ENCODE assay signal across 1 cellular context in genomic region chr1:221834698-221835538, GRCh38.
TF ChIP-seq lines count a peak whose summit lies in the region.

No MANE protein-coding gene starts in this region.

TF ChIP-seq in HepG2, 621 proteins besides CTCF, POLR2A, EP300 and RAD21 (continued from another document and continues in another):
- TF ChIP-seq ATF3 (CRISPR knock-in tag; IDR thresholded peaks at IDR 0.05) (no peak), ZNF12 (CRISPR knock-in tag; IDR thresholded peaks at IDR 0.05) (peak; percentile 24; the same call in 1 of the 2 replicates), ISL2 (CRISPR knock-in tag; IDR thresholded peaks at IDR 0.05) (no peak), PPARG (CRISPR knock-in tag; conservative IDR thresholded peaks at IDR 0.05) (no peak), GATAD2A (CRISPR knock-in tag; IDR thresholded peaks at IDR 0.05) (peak; percentile 85), KLF6 (CRISPR knock-in tag; IDR thresholded peaks at IDR 0.05) (0 out of 2 replicates have a peak, but pooled peaks have one; percentile 32), ZBTB4 (CRISPR knock-in tag; IDR thresholded peaks at IDR 0.05; ENCODE audit: borderline replicate concordance) (no peak), RBM22 (optimal IDR thresholded peaks at IDR 0.05; ENCODE audit: low read length) (no peak), ZNF30 (CRISPR knock-in tag; IDR thresholded peaks at IDR 0.05) (no peak), CENPX (CRISPR knock-in tag; IDR thresholded peaks at IDR 0.05) (no peak), SMAD3 (CRISPR knock-in tag; IDR thresholded peaks at IDR 0.05) (0 out of 2 replicates have a peak, but pooled peaks have one; percentile 47), ZNF589 (CRISPR knock-in tag; conservative IDR thresholded peaks at IDR 0.05) (no peak), MIER2 (CRISPR knock-in tag; IDR thresholded peaks at IDR 0.05) (no peak), ZNF766 (CRISPR knock-in tag; IDR thresholded peaks at IDR 0.05; ENCODE audit: borderline replicate concordance) (no peak), ZFP62 (CRISPR knock-in tag; IDR thresholded peaks at IDR 0.05) (no peak), ZNF775 (CRISPR knock-in tag; IDR thresholded peaks at IDR 0.05; ENCODE audit: borderline replicate concordance) (no peak), ZFP90 (CRISPR knock-in tag; IDR thresholded peaks at IDR 0.05; ENCODE audit: borderline replicate concordance) (no peak), SMYD3 (CRISPR knock-in tag; IDR thresholded peaks at IDR 0.05) (no peak), ZNF839 (CRISPR knock-in tag; IDR thresholded peaks at IDR 0.05; ENCODE audit: borderline replicate concordance) (no peak), FOSL2 (CRISPR knock-in tag; IDR thresholded peaks at IDR 0.05) (peak; percentile 33), THAP11 (CRISPR knock-in tag; IDR thresholded peaks at IDR 0.05) (0 out of 2 replicates have a peak, but pooled peaks have one; percentile 20), CEBPG (CRISPR knock-in tag; IDR thresholded peaks at IDR 0.05) (peak; percentile 62), ZBTB1 (CRISPR knock-in tag; IDR thresholded peaks at IDR 0.05; ENCODE audit: borderline replicate concordance) (no peak), KLF13 (CRISPR knock-in tag; IDR thresholded peaks at IDR 0.05) (no peak), ZNF275 (CRISPR knock-in tag; IDR thresholded peaks at IDR 0.05; ENCODE audit: borderline replicate concordance) (no peak), ZNF879 (CRISPR knock-in tag; IDR thresholded peaks at IDR 0.05) (no peak), LBX2 (CRISPR knock-in tag; IDR thresholded peaks at IDR 0.05; ENCODE audit: borderline replicate concordance) (no peak)
- TF ChIP-seq, protein P1, sequence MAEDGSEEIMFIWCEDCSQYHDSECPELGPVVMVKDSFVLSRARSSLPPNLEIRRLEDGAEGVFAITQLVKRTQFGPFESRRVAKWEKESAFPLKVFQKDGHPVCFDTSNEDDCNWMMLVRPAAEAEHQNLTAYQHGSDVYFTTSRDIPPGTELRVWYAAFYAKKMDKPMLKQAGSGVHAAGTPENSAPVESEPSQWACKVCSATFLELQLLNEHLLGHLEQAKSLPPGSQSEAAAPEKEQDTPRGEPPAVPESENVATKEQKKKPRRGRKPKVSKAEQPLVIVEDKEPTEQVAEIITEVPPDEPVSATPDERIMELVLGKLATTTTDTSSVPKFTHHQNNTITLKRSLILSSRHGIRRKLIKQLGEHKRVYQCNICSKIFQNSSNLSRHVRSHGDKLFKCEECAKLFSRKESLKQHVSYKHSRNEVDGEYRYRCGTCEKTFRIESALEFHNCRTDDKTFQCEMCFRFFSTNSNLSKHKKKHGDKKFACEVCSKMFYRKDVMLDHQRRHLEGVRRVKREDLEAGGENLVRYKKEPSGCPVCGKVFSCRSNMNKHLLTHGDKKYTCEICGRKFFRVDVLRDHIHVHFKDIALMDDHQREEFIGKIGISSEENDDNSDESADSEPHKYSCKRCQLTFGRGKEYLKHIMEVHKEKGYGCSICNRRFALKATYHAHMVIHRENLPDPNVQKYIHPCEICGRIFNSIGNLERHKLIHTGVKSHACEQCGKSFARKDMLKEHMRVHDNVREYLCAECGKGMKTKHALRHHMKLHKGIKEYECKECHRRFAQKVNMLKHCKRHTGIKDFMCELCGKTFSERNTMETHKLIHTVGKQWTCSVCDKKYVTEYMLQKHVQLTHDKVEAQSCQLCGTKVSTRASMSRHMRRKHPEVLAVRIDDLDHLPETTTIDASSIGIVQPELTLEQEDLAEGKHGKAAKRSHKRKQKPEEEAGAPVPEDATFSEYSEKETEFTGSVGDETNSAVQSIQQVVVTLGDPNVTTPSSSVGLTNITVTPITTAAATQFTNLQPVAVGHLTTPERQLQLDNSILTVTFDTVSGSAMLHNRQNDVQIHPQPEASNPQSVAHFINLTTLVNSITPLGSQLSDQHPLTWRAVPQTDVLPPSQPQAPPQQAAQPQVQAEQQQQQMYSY (CRISPR knock-in tag; IDR thresholded peaks at IDR 0.05), result 0 out of 2 replicates have a peak, but pooled peaks have one; percentile 32
- TF ChIP-seq, protein P2, sequence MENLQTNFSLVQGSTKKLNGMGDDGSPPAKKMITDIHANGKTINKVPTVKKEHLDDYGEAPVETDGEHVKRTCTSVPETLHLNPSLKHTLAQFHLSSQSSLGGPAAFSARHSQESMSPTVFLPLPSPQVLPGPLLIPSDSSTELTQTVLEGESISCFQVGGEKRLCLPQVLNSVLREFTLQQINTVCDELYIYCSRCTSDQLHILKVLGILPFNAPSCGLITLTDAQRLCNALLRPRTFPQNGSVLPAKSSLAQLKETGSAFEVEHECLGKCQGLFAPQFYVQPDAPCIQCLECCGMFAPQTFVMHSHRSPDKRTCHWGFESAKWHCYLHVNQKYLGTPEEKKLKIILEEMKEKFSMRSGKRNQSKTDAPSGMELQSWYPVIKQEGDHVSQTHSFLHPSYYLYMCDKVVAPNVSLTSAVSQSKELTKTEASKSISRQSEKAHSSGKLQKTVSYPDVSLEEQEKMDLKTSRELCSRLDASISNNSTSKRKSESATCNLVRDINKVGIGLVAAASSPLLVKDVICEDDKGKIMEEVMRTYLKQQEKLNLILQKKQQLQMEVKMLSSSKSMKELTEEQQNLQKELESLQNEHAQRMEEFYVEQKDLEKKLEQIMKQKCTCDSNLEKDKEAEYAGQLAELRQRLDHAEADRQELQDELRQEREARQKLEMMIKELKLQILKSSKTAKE (CRISPR knock-in tag; IDR thresholded peaks at IDR 0.05; ENCODE audit: borderline replicate concordance), result no peak
- TF ChIP-seq, protein P3, sequence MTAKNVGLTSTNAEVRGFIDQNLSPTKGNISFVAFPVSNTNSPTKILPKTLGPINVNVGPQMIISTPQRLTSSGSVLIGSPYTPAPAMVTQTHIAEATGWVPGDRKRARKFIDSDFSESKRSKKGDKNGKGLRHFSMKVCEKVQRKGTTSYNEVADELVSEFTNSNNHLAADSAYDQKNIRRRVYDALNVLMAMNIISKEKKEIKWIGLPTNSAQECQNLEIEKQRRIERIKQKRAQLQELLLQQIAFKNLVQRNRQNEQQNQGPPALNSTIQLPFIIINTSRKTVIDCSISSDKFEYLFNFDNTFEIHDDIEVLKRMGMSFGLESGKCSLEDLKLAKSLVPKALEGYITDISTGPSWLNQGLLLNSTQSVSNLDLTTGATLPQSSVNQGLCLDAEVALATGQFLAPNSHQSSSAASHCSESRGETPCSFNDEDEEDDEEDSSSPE (CRISPR knock-in tag; IDR thresholded peaks at IDR 0.05), result no peak
- TF ChIP-seq, protein P4, sequence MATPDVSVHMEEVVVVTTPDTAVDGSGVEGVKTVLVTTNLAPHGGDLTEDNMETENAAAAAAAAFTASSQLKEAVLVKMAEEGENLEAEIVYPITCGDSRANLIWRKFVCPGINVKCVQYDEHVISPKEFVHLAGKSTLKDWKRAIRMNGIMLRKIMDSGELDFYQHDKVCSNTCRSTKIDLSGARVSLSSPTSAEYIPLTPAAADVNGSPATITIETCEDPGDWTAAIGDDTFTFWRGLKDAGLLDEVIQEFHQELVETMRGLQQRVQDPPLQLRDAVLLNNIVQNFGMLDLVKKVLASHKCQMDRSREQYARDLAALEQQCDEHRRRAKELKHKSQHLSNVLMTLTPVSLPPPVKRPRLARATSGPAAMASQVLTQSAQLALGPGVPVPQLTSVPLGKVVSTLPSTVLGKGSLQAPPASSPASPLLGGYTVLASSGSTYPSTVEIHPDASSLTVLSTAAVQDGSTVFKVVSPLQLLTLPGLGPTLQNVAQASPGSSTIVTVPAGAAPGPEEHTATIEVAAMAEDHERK (CRISPR knock-in tag; IDR thresholded peaks at IDR 0.05; ENCODE audit: low read depth), result no peak
- TF ChIP-seq, protein P5, sequence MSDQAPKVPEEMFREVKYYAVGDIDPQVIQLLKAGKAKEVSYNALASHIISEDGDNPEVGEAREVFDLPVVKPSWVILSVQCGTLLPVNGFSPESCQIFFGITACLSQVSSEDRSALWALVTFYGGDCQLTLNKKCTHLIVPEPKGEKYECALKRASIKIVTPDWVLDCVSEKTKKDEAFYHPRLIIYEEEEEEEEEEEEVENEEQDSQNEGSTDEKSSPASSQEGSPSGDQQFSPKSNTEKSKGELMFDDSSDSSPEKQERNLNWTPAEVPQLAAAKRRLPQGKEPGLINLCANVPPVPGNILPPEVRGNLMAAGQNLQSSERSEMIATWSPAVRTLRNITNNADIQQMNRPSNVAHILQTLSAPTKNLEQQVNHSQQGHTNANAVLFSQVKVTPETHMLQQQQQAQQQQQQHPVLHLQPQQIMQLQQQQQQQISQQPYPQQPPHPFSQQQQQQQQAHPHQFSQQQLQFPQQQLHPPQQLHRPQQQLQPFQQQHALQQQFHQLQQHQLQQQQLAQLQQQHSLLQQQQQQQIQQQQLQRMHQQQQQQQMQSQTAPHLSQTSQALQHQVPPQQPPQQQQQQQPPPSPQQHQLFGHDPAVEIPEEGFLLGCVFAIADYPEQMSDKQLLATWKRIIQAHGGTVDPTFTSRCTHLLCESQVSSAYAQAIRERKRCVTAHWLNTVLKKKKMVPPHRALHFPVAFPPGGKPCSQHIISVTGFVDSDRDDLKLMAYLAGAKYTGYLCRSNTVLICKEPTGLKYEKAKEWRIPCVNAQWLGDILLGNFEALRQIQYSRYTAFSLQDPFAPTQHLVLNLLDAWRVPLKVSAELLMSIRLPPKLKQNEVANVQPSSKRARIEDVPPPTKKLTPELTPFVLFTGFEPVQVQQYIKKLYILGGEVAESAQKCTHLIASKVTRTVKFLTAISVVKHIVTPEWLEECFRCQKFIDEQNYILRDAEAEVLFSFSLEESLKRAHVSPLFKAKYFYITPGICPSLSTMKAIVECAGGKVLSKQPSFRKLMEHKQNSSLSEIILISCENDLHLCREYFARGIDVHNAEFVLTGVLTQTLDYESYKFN (CRISPR knock-in tag; conservative IDR thresholded peaks at IDR 0.05), result peak; percentile 32; the same call in 1 of the 2 replicates
- TF ChIP-seq, protein P6, sequence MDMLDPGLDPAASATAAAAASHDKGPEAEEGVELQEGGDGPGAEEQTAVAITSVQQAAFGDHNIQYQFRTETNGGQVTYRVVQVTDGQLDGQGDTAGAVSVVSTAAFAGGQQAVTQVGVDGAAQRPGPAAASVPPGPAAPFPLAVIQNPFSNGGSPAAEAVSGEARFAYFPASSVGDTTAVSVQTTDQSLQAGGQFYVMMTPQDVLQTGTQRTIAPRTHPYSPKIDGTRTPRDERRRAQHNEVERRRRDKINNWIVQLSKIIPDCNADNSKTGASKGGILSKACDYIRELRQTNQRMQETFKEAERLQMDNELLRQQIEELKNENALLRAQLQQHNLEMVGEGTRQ (IDR thresholded peaks at IDR 0.05; ENCODE audit: low read depth, low read length), result no peak
- TF ChIP-seq, protein P6 (CRISPR knock-in tag; IDR thresholded peaks at IDR 0.05; ENCODE audit: borderline replicate concordance), result no peak
- TF ChIP-seq, protein P7, sequence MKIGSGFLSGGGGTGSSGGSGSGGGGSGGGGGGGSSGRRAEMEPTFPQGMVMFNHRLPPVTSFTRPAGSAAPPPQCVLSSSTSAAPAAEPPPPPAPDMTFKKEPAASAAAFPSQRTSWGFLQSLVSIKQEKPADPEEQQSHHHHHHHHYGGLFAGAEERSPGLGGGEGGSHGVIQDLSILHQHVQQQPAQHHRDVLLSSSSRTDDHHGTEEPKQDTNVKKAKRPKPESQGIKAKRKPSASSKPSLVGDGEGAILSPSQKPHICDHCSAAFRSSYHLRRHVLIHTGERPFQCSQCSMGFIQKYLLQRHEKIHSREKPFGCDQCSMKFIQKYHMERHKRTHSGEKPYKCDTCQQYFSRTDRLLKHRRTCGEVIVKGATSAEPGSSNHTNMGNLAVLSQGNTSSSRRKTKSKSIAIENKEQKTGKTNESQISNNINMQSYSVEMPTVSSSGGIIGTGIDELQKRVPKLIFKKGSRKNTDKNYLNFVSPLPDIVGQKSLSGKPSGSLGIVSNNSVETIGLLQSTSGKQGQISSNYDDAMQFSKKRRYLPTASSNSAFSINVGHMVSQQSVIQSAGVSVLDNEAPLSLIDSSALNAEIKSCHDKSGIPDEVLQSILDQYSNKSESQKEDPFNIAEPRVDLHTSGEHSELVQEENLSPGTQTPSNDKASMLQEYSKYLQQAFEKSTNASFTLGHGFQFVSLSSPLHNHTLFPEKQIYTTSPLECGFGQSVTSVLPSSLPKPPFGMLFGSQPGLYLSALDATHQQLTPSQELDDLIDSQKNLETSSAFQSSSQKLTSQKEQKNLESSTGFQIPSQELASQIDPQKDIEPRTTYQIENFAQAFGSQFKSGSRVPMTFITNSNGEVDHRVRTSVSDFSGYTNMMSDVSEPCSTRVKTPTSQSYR (CRISPR knock-in tag; IDR thresholded peaks at IDR 0.05; ENCODE audit: borderline replicate concordance), result no peak
